Comparison of ENCODE assay signal across 9 cellular contexts in genomic region chr12:1553987-1554982, GRCh38. TPM values are rescaled to one million over a fixed set of nuclear protein-coding genes. Genes with fewer than 3 reads are reported as not detected.
A peak's percentile ranks its signal among the peaks of the same experiment; 100 is the strongest.
DNase-seq lines count a peak whose midpoint lies in the region; ATAC-seq and TF ChIP-seq lines count a peak whose summit lies in the region.
"Had no signal": no experiment of that assay in that cellular context is flagged by ENCODE, and none has a peak within 500 bp of the region (broad histone marks: within the 10 kb centered on the region; RNA-seq: fewer than 3 reads in every experiment).

No MANE protein-coding gene starts in this region.

- CTCF ChIA-PET in Panc1 (lab: Charles Lee), result no interaction called here

- H3K9me3 Mint-ChIP-seq in mesothelial cell of epicardium (peaks cover 5% of the 10 kb centered on the region), immature natural killer cell (no peaks in the 10 kb centered on the region)

- peak; percentile 95 for ATAC-seq in HG02840 (IDR thresholded peaks at IDR 0.05; ENCODE audit: low FRiP score, unreplicated experiment)
- peak; percentile 26; the same call in 1 of the 2 replicates for ATAC-seq in Panc1

- H3K27me3 Mint-ChIP-seq in mesothelial cell of epicardium (ENCODE audit: low read depth) (peaks cover 4% of the 10 kb centered on the region), immature natural killer cell (ENCODE audit: low read depth in 3 of 3) (peaks cover 6 to 10% (median 10%) of the 10 kb centered on the region in 3 donors)

- DNase-seq in stimulated activated naive CD4-positive, alpha-beta T cell treated with Interleukin-2 at 50 U/mL for 16 hours (lab: John Stamatoyannopoulos, UW), result peak; percentile 38
- DNase-seq in stimulated activated naive CD4-positive, alpha-beta T cell (lab: John Stamatoyannopoulos, UW), result no peak
- no peak for DNase-seq in Panc1 (ENCODE audit: low read depth, low spot score)
- DNase-seq in NCI-H345 (lab: John Stamatoyannopoulos, UW), result no peak
- no peak for DNase-seq in anterior cingulate cortex (lab: John Stamatoyannopoulos, UW)
- DNase-seq in mesothelial cell of epicardium (ENCODE audit: low spot score in 2 of 2, unreplicated experiment in 2 of 2), result no peak
- no peak for DNase-seq in immature natural killer cell
- DNase-seq: DND-41 had no signal

- no peak overlapping the region for H3K27ac ChIP-seq in Panc1 (ENCODE audit: low read length)

- peaks cover 11% of the 10 kb centered on the region for H3K4me1 ChIP-seq in Panc1 (ENCODE audit: control insufficient read depth, insufficient read depth, low read length)

- intact Hi-C loops in Panc1 (cut with micrococcal nuclease; ENCODE audit: unreplicated experiment), result no loop called here

- H3K4me3 Mint-ChIP-seq in mesothelial cell of epicardium (no peak overlapping the region), immature natural killer cell (no peak overlapping the region)

- H3K36me3 Mint-ChIP-seq in mesothelial cell of epicardium, result peaks cover 3% of the 10 kb centered on the region
- H3K36me3 Mint-ChIP-seq in immature natural killer cell, result no peaks in the 10 kb centered on the region

- TF ChIP-seq CTCF in Panc1 (IDR thresholded peaks at IDR 0.05) (no peak), mesothelial cell of epicardium (IDR thresholded peaks at IDR 0.05; ENCODE audit: unreplicated experiment) (no peak)

- no peaks in the 10 kb centered on the region for H3K36me3 ChIP-seq in Panc1 (ENCODE audit: control insufficient read depth, insufficient read depth, low read length)

- no peak overlapping the region for H3K4me3 ChIP-seq in Panc1 (ENCODE audit: low read depth in 2 of 2, low read length in 2 of 2)

- no peak overlapping the region for H3K27ac Mint-ChIP-seq in mesothelial cell of epicardium
- no peak overlapping the region for H3K27ac Mint-ChIP-seq in immature natural killer cell

- H3K9me3 ChIP-seq in Panc1 (ENCODE audit: control insufficient read depth, insufficient read depth, low read depth, low read length), result no peaks in the 10 kb centered on the region

- in situ Hi-C loops in Panc1 (cut with HindIII; ENCODE audit: low pct_unique_long_range_greater_than_20kb, low sequenced_read_pairs), result no loop called here

- BruUV-seq in Panc1 (replicated peaks; lab: Mats Ljungman, UMichigan), result no TSS peak

- no peaks in the 10 kb centered on the region for H3K27me3 ChIP-seq in Panc1 (ENCODE audit: control insufficient read depth, insufficient read depth, low read length)

- H3K4me1 Mint-ChIP-seq in mesothelial cell of epicardium, result no peaks in the 10 kb centered on the region
- H3K4me1 Mint-ChIP-seq in immature natural killer cell, result no peaks in the 10 kb centered on the region

- POLR2A ChIA-PET in Panc1 (lab: Charles Lee), result interaction anchor here (0.6 to 0.7 kb wide), 2 partner anchors 20 to 437 kb away, joined by 4 to 11 read pairs; no protein-coding TSS in a partner anchor

RNA-seq across cellular contexts. Expression of gene FBXL14, which starts 40.1 kb away (rescaled TPM):
- 15.1 TPM for total RNA-seq in Panc1 (2021; ENCODE audit: unreplicated experiment)
- polyA plus RNA-seq in Panc1 (2012; ENCODE audit: insufficient read length), result 17.2 TPM
- 14.1 to 14.8 TPM (median 14.3 TPM) in 3 replicates for total RNA-seq in mesothelial cell of epicardium
- 10 to 100 TPM in 2 of 3 donors, 1 to 10 TPM in 1; 9.4 to 15.1 (median 11.1) TPM for polyA plus RNA-seq in immature natural killer cell
